ENCODE assay signal across 28 cellular contexts in the genomic region with DNA sequence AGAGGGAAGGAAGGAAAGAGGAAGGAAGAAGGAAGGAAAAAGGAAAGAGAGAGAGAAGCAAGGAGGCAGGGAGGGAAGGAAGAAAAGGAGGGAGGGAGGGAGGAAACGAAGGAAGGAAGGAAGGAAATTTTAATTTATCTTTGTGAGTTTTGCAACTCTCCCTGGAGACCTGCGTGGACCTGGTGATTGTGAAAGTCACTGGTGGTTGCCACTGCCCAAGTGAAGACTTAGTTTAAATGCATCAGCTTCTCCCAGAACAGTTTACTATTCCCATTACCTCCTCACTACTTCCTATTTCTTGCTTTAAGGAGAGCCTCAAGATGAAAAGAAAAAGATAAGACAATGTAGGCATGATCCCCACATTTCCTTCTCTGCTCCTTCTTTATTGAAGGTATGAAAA.
"Had no signal": no experiment of that assay in that cellular context is flagged by ENCODE, and none has a peak within 500 bp of the region (broad histone marks: within the 10 kb centered on the region; RNA-seq: fewer than 3 reads in every experiment).

No MANE protein-coding gene starts in this region.

- ATAC-seq: activated naive CD4-positive, alpha-beta T cell treated with anti-CD3 and anti-CD28 coated beads, Interleukin-2, amount 50 U/mL, for 72 hours; left colon; naive thymus-derived CD8-positive, alpha-beta T cell; right cardiac atrium had no signal

- H3K4me3 ChIP-seq: breast epithelium, esophagus squamous epithelium, upper lobe of left lung, vagina had no signal

- H3K27me3 Mint-ChIP-seq: activated CD4-positive, alpha-beta memory T cell treated with anti-CD3 and anti-CD28 coated beads for 36 hours; activated CD4-positive, alpha-beta T cell treated with anti-CD3 and anti-CD28 coated beads, Interleukin-2, amount 10 ng/mL, durations not matched to agents 24 days and 14 days; naive thymus-derived CD8-positive, alpha-beta T cell; stimulated activated naive CD8-positive, alpha-beta T cell treated with anti-CD3 and anti-CD28 coated beads, Interleukin-15, Interleukin-2, amounts not matched to agents 100 ng/mL and 50 ng/mL, for 24 hours had no signal

- H3K27ac ChIP-seq: breast epithelium, epithelial cell of prostate, esophagus squamous epithelium, upper lobe of left lung, vagina, WERI-Rb-1 had no signal

- H3K4me3 Mint-ChIP-seq: activated CD4-positive, alpha-beta memory T cell treated with anti-CD3 and anti-CD28 coated beads for 36 hours; activated CD4-positive, alpha-beta T cell treated with anti-CD3 and anti-CD28 coated beads, Interleukin-2, amount 10 ng/mL, durations not matched to agents 24 days and 14 days; activated T-helper 1 cell treated with anti-CD3 and anti-CD28 coated beads, Interleukin-12 subunit alpha, Interleukin-12 subunit beta, Interleukin-2, Interleukin-4 antibody, amounts not matched to agents 30 ng/mL and 10 ng/mL and 1 ng/mL, durations not matched to agents 14 hours and 24 hours and 36 hours; naive thymus-derived CD8-positive, alpha-beta T cell; stimulated activated naive CD8-positive, alpha-beta T cell treated with anti-CD3 and anti-CD28 coated beads, Interleukin-15, Interleukin-2, amounts not matched to agents 100 ng/mL and 50 ng/mL, for 24 hours; T-helper 1 cell treated with Interleukin-12 subunit alpha and Interleukin-12 subunit beta and Interleukin-4 antibody, amounts not matched to agents 30 μg/mL and 1 μg/mL, for 36 hours had no signal

- H3K27me3 ChIP-seq: breast epithelium, esophagus squamous epithelium, upper lobe of left lung, vagina had no signal

- H3K4me1 ChIP-seq: breast epithelium, esophagus squamous epithelium, upper lobe of left lung, vagina had no signal

- DNase-seq: activated CD4-positive, alpha-beta memory T cell treated with anti-CD3 and anti-CD28 coated beads for 36 hours; activated CD4-positive, alpha-beta T cell treated with anti-CD3 and anti-CD28 coated beads, Interleukin-2, amount 10 ng/mL, durations not matched to agents 24 days and 14 days; activated CD4-positive, CD25-positive, alpha-beta regulatory T cell treated with anti-CD3 and anti-CD28 coated beads, Interleukin-2, amount 50 U/mL, for 72 hours; activated CD8-positive, alpha-beta memory T cell treated with anti-CD3 and anti-CD28 coated beads, Interleukin-2, amount 50 U/mL, for 4 hours; activated gamma-delta T cell treated with Interleukin-2 at 50 U/mL for 16 hours; activated T-cell treated with anti-CD3 and anti-CD28 coated beads, Interleukin-2, amount 50 U/mL, for 1 hour; central memory CD4-positive, alpha-beta T cell; esophagus squamous epithelium; foreskin melanocyte; kidney; left colon; mammary epithelial cell; midbrain; naive thymus-derived CD8-positive, alpha-beta T cell; posterior cingulate gyrus; right cardiac atrium; stimulated activated CD4-positive, alpha-beta T cell treated with anti-CD3 and anti-CD28 coated beads, Interleukin-2, amount 100 ng/mL, for 48 hours; substantia nigra; T-helper 9 cell; upper lobe of left lung; WERI-Rb-1 had no signal

- H3K27ac Mint-ChIP-seq: activated CD4-positive, alpha-beta memory T cell treated with anti-CD3 and anti-CD28 coated beads for 36 hours; activated CD4-positive, alpha-beta T cell treated with anti-CD3 and anti-CD28 coated beads, Interleukin-2, amount 10 ng/mL, durations not matched to agents 24 days and 14 days; activated T-helper 1 cell treated with anti-CD3 and anti-CD28 coated beads, Interleukin-12 subunit alpha, Interleukin-12 subunit beta, Interleukin-2, Interleukin-4 antibody, amounts not matched to agents 30 ng/mL and 10 ng/mL and 1 ng/mL, durations not matched to agents 14 hours and 24 hours and 36 hours; stimulated activated naive CD8-positive, alpha-beta T cell treated with anti-CD3 and anti-CD28 coated beads, Interleukin-15, Interleukin-2, amounts not matched to agents 100 ng/mL and 50 ng/mL, for 24 hours; T-helper 1 cell treated with Interleukin-12 subunit alpha and Interleukin-12 subunit beta and Interleukin-4 antibody, amounts not matched to agents 30 μg/mL and 1 μg/mL, for 36 hours had no signal

- H3K9me3 ChIP-seq: breast epithelium, esophagus squamous epithelium, vagina had no signal

- H3K36me3 ChIP-seq: breast epithelium, esophagus squamous epithelium, upper lobe of left lung, vagina, WERI-Rb-1 had no signal
